In the genomic region with DNA sequence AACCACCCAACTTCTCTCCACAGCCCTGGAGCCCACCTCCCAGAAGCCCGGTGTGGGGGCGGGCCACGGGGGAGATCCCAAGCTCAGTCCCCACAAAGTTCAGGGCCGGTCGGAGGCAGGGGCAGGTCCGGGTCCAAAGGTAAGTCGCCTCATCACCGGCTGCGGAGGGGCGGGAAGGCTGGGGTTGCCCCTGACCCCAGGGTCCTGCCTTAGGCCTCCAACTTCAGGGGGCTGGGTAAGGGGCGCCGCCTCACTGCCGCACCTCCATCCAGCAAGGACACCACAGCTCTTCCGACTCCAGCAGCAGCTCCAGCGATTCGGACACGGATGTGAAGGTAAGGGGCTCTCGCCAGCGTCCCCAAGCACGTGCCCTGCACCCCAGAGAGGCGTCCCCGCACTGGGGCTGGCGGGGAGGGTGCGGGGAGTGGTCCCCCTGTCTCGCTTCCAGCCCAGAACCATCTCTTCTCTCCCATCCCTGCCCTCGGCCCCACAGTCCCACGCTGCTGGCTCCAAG, we compare ENCODE assay signal across 17 cellular contexts. TPM values are rescaled to one million over a fixed set of nuclear protein-coding genes. Genes with fewer than 3 reads are reported as not detected.
DNase-seq lines count a peak whose midpoint lies in the region; FAIRE-seq and TF ChIP-seq lines count a peak whose summit lies in the region.
"Had no signal": no experiment of that assay in that cellular context is flagged by ENCODE, and none has a peak within 500 bp of the region (broad histone marks: within the 10 kb centered on the region; RNA-seq: fewer than 3 reads in every experiment).

No MANE protein-coding gene starts in this region.

- intact Hi-C loops in colonic mucosa (cut with DNase I): no loop called here

- no peak for TF ChIP-seq CTCF in colonic mucosa (IDR thresholded peaks at IDR 0.05)
- TF ChIP-seq CTCF in keratinocyte (optimal IDR thresholded peaks at IDR 0.05 in 1 of 3, IDR thresholded peaks at IDR 0.05 in 1 of 3, conservative IDR thresholded peaks at IDR 0.05 in 1 of 3; ENCODE audit: extremely low read depth in 1 of 3, insufficient read depth in 2 of 3, low read length in 3 of 3): no peak
- no peak for TF ChIP-seq CTCF in smooth muscle cell (IDR thresholded peaks at IDR 0.05; ENCODE audit: borderline replicate concordance, insufficient read depth, poor library complexity, severe bottlenecking)

- WGBS in HUES64: 73% methylated on average over 27 of the region's 27 CpGs
- 68% methylated on average over 27 of the region's 27 CpGs for WGBS in smooth muscle cell (ENCODE audit: low lambda C conversion rate)

- H3K36me3 ChIP-seq in HUES64 (ENCODE audit: insufficient read depth, low read length) (peaks cover 17% of the 10 kb centered on the region), colonic mucosa (no peaks in the 10 kb centered on the region), keratinocyte (ENCODE audit: control insufficient read depth in 2 of 2, extremely low read depth in 1 of 2, insufficient read depth in 2 of 2, low read length in 2 of 2) (peaks cover 6 to 26% of the 10 kb centered on the region in 2 experiments), smooth muscle cell (ENCODE audit: low read depth) (no peaks in the 10 kb centered on the region)
- H3K36me3 ChIP-seq: BE2C had no signal

- H3K4me3 ChIP-seq in HUES64 (ENCODE audit: low read length) (peak overlapping the region; percentile 43), colonic mucosa (peak overlapping the region; percentile 42), keratinocyte (ENCODE audit: control insufficient read depth in 2 of 3, extremely low read depth in 1 of 3, insufficient read depth in 2 of 3, low read depth in 1 of 3, low read length in 3 of 3) (peak overlapping the region; percentile 64 to 92 (median 90)), smooth muscle cell (peak overlapping the region; percentile 45)
- H3K4me3 ChIP-seq: GM23248 had no signal

- H2AFZ ChIP-seq in keratinocyte (ENCODE audit: control insufficient read depth, low read length) (no peak overlapping the region), smooth muscle cell (ENCODE audit: low read depth) (no peak overlapping the region)
- H2AFZ ChIP-seq: GM23248 had no signal

- peak overlapping the region; percentile 63; the same call in 1 of the 2 replicates for H3K27ac ChIP-seq in HUES64 (ENCODE audit: low read depth, low read length)
- peak overlapping the region; percentile 84 for H3K27ac ChIP-seq in colonic mucosa
- H3K27ac ChIP-seq in keratinocyte (ENCODE audit: control insufficient read depth, insufficient read depth, low read length): peak overlapping the region; percentile 98
- H3K27ac ChIP-seq in smooth muscle cell (ENCODE audit: low read depth): peak overlapping the region; percentile 65
- H3K27ac ChIP-seq: GM23248 had no signal

- H3K79me2 ChIP-seq in keratinocyte (ENCODE audit: control insufficient read depth, insufficient read depth, low read length) (peaks cover 22% of the 10 kb centered on the region), smooth muscle cell (ENCODE audit: low read depth) (no peaks in the 10 kb centered on the region)

- peaks cover 7% of the 10 kb centered on the region for H3F3A ChIP-seq in smooth muscle cell (ENCODE audit: low read depth)

- H3K9me3 ChIP-seq in HUES64 (ENCODE audit: insufficient read depth, low read depth, low read length) (no peaks in the 10 kb centered on the region), colonic mucosa (no peaks in the 10 kb centered on the region), keratinocyte (ENCODE audit: control insufficient read depth, low read depth, low read length) (no peaks in the 10 kb centered on the region), smooth muscle cell (replicated peaks; ENCODE audit: low read depth) (no peaks in the 10 kb centered on the region)
- H3K9me3 ChIP-seq: BE2C had no signal

- DNase-seq in colonic mucosa (no peak), keratinocyte (ENCODE audit: low read depth, low spot score) (no peak), smooth muscle cell (lab: John Stamatoyannopoulos, UW; ENCODE audit: unreplicated experiment) (no peak), NCI-H1694 (lab: John Stamatoyannopoulos, UW) (no peak)
- DNase-seq in stimulated activated CD4-positive, alpha-beta T cell treated with anti-CD3 and anti-CD28 coated beads, Interleukin-4, amount 100 ng/mL, for 1 hour: no peak
- no peak for DNase-seq in activated naive CD4-positive, alpha-beta T cell (lab: John Stamatoyannopoulos, UW)
- no peak for DNase-seq in activated T-cell treated with anti-CD3 and anti-CD28 coated beads, Interleukin-2, amount 50 U/mL, for 48 hours
- DNase-seq: activated B cell treated with CpG ODN at 0.5 μM for 24 hours; activated T-cell treated with anti-CD3 and anti-CD28 coated beads, Interleukin-2, amount 50 U/mL, for 4 hours; effector memory CD4-positive, alpha-beta T cell; NCI-H524; stimulated activated CD4-positive, alpha-beta T cell treated with anti-CD3 and anti-CD28 coated beads, Interleukin-15, amount 100 ng/mL, for 24 hours had no signal

- H3K9ac ChIP-seq in HUES64 (ENCODE audit: low read depth, low read length) (peak overlapping the region; percentile 55), colonic mucosa (ENCODE audit: low read depth in 2 of 2, low read length in 2 of 2) (peak overlapping the region; percentile 84 to 98), keratinocyte (ENCODE audit: control insufficient read depth, extremely low read depth, insufficient read depth, low read length) (peak overlapping the region; percentile 98), smooth muscle cell (ENCODE audit: low read depth) (peak overlapping the region; percentile 33)
- H3K9ac ChIP-seq: GM23248 had no signal

- FAIRE-seq in keratinocyte (lab: Jason Lieb, UNC): peak; percentile 34

- dilution Hi-C loops in keratinocyte (cut with MboI; ENCODE audit: extremely low pct_ligation_motif_present, low sequenced_read_pairs): no loop called here

- H4K20me1 ChIP-seq in keratinocyte (ENCODE audit: control insufficient read depth, extremely low read depth, insufficient read depth, low read length): no peaks in the 10 kb centered on the region
- H4K20me1 ChIP-seq in smooth muscle cell (ENCODE audit: low read depth): no peaks in the 10 kb centered on the region

- no peaks in the 10 kb centered on the region for H3K9me1 ChIP-seq in keratinocyte (ENCODE audit: control insufficient read depth, extremely low read depth, insufficient read depth, low read length)

- H3K4me1 ChIP-seq in HUES64 (ENCODE audit: insufficient read depth, low read length) (peaks cover 22% of the 10 kb centered on the region), colonic mucosa (no peaks in the 10 kb centered on the region), keratinocyte (ENCODE audit: control insufficient read depth, extremely low read depth, insufficient read depth, low read length) (peaks cover 36% of the 10 kb centered on the region), smooth muscle cell (ENCODE audit: low read depth) (peaks cover 9% of the 10 kb centered on the region)
- H3K4me1 ChIP-seq: BE2C had no signal

- H3K27me3 ChIP-seq in HUES64 (ENCODE audit: insufficient read depth, low read length) (no peaks in the 10 kb centered on the region), colonic mucosa (no peaks in the 10 kb centered on the region), keratinocyte (ENCODE audit: control insufficient read depth, extremely low read depth, insufficient read depth, low read length) (no peaks in the 10 kb centered on the region), smooth muscle cell (ENCODE audit: low read depth) (no peaks in the 10 kb centered on the region)
- H3K27me3 ChIP-seq: BE2C had no signal

- peak overlapping the region; percentile 100 for H3K4me2 ChIP-seq in keratinocyte (ENCODE audit: control insufficient read depth, extremely low read depth, insufficient read depth, low read depth, low read length)
- H3K4me2 ChIP-seq in smooth muscle cell: peak overlapping the region; percentile 73

RNA-seq across cellular contexts. Expression of gene C19orf33, which starts 0.4 kb away (rescaled TPM):
- polyA plus RNA-seq in HUES64 (2013, experiment 1 of 2): 0.95 TPM
- polyA plus RNA-seq in HUES64 (2013, experiment 2 of 2): not detected
- 100 to 1,000 TPM; 111 to 159 TPM for total RNA-seq in colonic mucosa
- polyA plus RNA-seq in keratinocyte: 302 to 496 TPM (median 366 TPM) in 3 replicates
- polyA plus RNA-seq in keratinocyte (2011; ENCODE audit: low read depth): 241 TPM
- polyA plus RNA-seq in keratinocyte (2011; cell fraction: cytosol; rRNA removed): 214 and 781 TPM in 2 replicates
- 102 and 139 TPM in 2 replicates for polyA plus RNA-seq in keratinocyte (2011; cell fraction: nucleus; rRNA removed)
- polyA plus RNA-seq in keratinocyte (2012; ENCODE audit: low replicate concordance): 360 and 816 TPM in 2 replicates
- polyA minus RNA-seq in keratinocyte: 35.2 to 58.7 TPM (median 44.3 TPM) in 3 replicates
- 220 TPM for polyA minus RNA-seq in keratinocyte (2011; cell fraction: cytosol; rRNA and poly(A)+ RNA removed)
- polyA minus RNA-seq in keratinocyte (2011; cell fraction: nucleus; rRNA and poly(A)+ RNA removed): 42.0 and 55.5 TPM in 2 replicates
- total RNA-seq in smooth muscle cell: 97.5 and 136 TPM in 2 replicates
- 22.1 and 96.5 TPM in 2 replicates for polyA plus RNA-seq in smooth muscle cell
- total RNA-seq: activated T-cell treated with anti-CD3 and anti-CD28 coated beads, Interleukin-2, amount 50 U/mL, for 4 hours; GM23248; natural killer cell treated with Interleukin-12 subunit alpha and Interleukin-12 subunit beta and Interleukin-15 and Interleukin-18, amount 100 ng/mL, for 72 hours; SK-MEL-5 had no signal
- polyA plus RNA-seq: GM23248 had no signal

RNA-seq across cellular contexts. Expression of gene YIF1B, which starts 11.3 kb away (rescaled TPM):
- 71.2 TPM for polyA plus RNA-seq in HUES64 (2013, experiment 1 of 2)
- 84.3 TPM for polyA plus RNA-seq in HUES64 (2013, experiment 2 of 2)
- total RNA-seq in colonic mucosa (10 to 100 TPM; 28.8 to 58.3 TPM), smooth muscle cell (80.1 and 87.5 TPM in 2 replicates)
- polyA plus RNA-seq in keratinocyte (38.1 to 66.5 TPM (median 47.6 TPM) in 3 replicates), smooth muscle cell (185 and 216 TPM in 2 replicates)
- 7.4 TPM for polyA plus RNA-seq in keratinocyte (2011; ENCODE audit: low read depth)
- 29.0 and 58.3 TPM in 2 replicates for polyA plus RNA-seq in keratinocyte (2011; cell fraction: cytosol; rRNA removed)
- polyA plus RNA-seq in keratinocyte (2011; cell fraction: nucleus; rRNA removed): 25.8 and 36.8 TPM in 2 replicates
- 26.1 and 50.0 TPM in 2 replicates for polyA plus RNA-seq in keratinocyte (2012; ENCODE audit: low replicate concordance)
- 40.3 to 62.6 TPM (median 40.9 TPM) in 3 replicates for polyA minus RNA-seq in keratinocyte
- polyA minus RNA-seq in keratinocyte (2011; cell fraction: cytosol; rRNA and poly(A)+ RNA removed): 51.8 TPM
- 12.3 and 12.4 TPM in 2 replicates for polyA minus RNA-seq in keratinocyte (2011; cell fraction: nucleus; rRNA and poly(A)+ RNA removed)

RNA-seq across cellular contexts. Expression of gene KCNK6, which starts 15.2 kb away (rescaled TPM):
- polyA plus RNA-seq in HUES64 (2013, experiment 1 of 2): 2.2 TPM
- 3.0 TPM for polyA plus RNA-seq in HUES64 (2013, experiment 2 of 2)
- total RNA-seq in colonic mucosa (10 to 100 TPM; 19.8 to 23.4 TPM), smooth muscle cell (6.5 and 7.2 TPM in 2 replicates)
- polyA plus RNA-seq in keratinocyte (23.9 to 33.7 TPM (median 29.1 TPM) in 3 replicates), smooth muscle cell (12.6 and 13.4 TPM in 2 replicates)
- 17.5 TPM for polyA plus RNA-seq in keratinocyte (2011; ENCODE audit: low read depth)
- polyA plus RNA-seq in keratinocyte (2011; cell fraction: cytosol; rRNA removed): 23.3 and 23.8 TPM in 2 replicates
- 65.9 and 66.2 TPM in 2 replicates for polyA plus RNA-seq in keratinocyte (2011; cell fraction: nucleus; rRNA removed)
- polyA plus RNA-seq in keratinocyte (2012; ENCODE audit: low replicate concordance): 34.3 and 38.5 TPM in 2 replicates
- 17.3 to 23.6 TPM (median 23.1 TPM) in 3 replicates for polyA minus RNA-seq in keratinocyte
- 14.8 TPM for polyA minus RNA-seq in keratinocyte (2011; cell fraction: cytosol; rRNA and poly(A)+ RNA removed)
- 19.3 and 32.0 TPM in 2 replicates for polyA minus RNA-seq in keratinocyte (2011; cell fraction: nucleus; rRNA and poly(A)+ RNA removed)

RNA-seq across cellular contexts. Expression of gene CATSPERG, which starts 31.2 kb away (rescaled TPM):
- polyA plus RNA-seq in HUES64 (2013, experiment 1 of 2): 0.55 TPM
- 0.25 TPM for polyA plus RNA-seq in HUES64 (2013, experiment 2 of 2)
- total RNA-seq in colonic mucosa: 1 to 10 TPM; 3.2 to 8.4 TPM
- 0.21 to 0.73 TPM (median 0.35 TPM) in 3 replicates for polyA plus RNA-seq in keratinocyte
- polyA plus RNA-seq in keratinocyte (2011; ENCODE audit: low read depth): 2.3 TPM
- 0.28 TPM in 1 of 2 replicates, not detected in the other for polyA plus RNA-seq in keratinocyte (2011; cell fraction: cytosol; rRNA removed)
- polyA plus RNA-seq in keratinocyte (2011; cell fraction: nucleus; rRNA removed): 1.5 and 3.3 TPM in 2 replicates
- 0.28 and 2.7 TPM in 2 replicates for polyA plus RNA-seq in keratinocyte (2012; ENCODE audit: low replicate concordance)
- 1.2 to 1.5 TPM in 2 of 3 replicates, not detected in the other for polyA minus RNA-seq in keratinocyte
- polyA minus RNA-seq in keratinocyte (2011; cell fraction: cytosol; rRNA and poly(A)+ RNA removed): 3.5 TPM
- polyA minus RNA-seq in keratinocyte (2011; cell fraction: nucleus; rRNA and poly(A)+ RNA removed): 1.7 and 2.1 TPM in 2 replicates
- total RNA-seq in smooth muscle cell: 0.94 TPM in 1 of 2 replicates, not detected in the other
- 0.32 and 0.98 TPM in 2 replicates for polyA plus RNA-seq in smooth muscle cell
- total RNA-seq: GM23248 had no signal

RNA-seq across cellular contexts. Expression of gene SPINT2, which starts 40.0 kb away (rescaled TPM):
- 158 TPM for polyA plus RNA-seq in HUES64 (2013, experiment 1 of 2)
- polyA plus RNA-seq in HUES64 (2013, experiment 2 of 2): 161 TPM
- total RNA-seq in colonic mucosa (100 to 1,000 TPM; 790 to 935 TPM), smooth muscle cell (153 and 157 TPM in 2 replicates)
- polyA plus RNA-seq in keratinocyte (362 to 472 TPM (median 363 TPM) in 3 replicates), smooth muscle cell (201 and 453 TPM in 2 replicates)
- polyA plus RNA-seq in keratinocyte (2011; ENCODE audit: low read depth): 293 TPM
- polyA plus RNA-seq in keratinocyte (2011; cell fraction: cytosol; rRNA removed): 250 and 352 TPM in 2 replicates
- 891 and 980 TPM in 2 replicates for polyA plus RNA-seq in keratinocyte (2011; cell fraction: nucleus; rRNA removed)
- polyA plus RNA-seq in keratinocyte (2012; ENCODE audit: low replicate concordance): 601 and 646 TPM in 2 replicates
- 182 to 293 TPM (median 269 TPM) in 3 replicates for polyA minus RNA-seq in keratinocyte
- polyA minus RNA-seq in keratinocyte (2011; cell fraction: cytosol; rRNA and poly(A)+ RNA removed): 465 TPM
- 290 and 325 TPM in 2 replicates for polyA minus RNA-seq in keratinocyte (2011; cell fraction: nucleus; rRNA and poly(A)+ RNA removed)
- total RNA-seq: SK-MEL-5 had no signal

Comparison
In these comparisons a context has a peak if more than half of its experiments do, and no peak if none do; other contexts are left out.
1. H3K9ac ChIP-seq: peak in every context shown above with its lines; median percentile 98 in keratinocyte; 91 in colonic mucosa; 55 in HUES64; 33 in smooth muscle cell.